9 cellular contexts compared by ENCODE assay signal in genomic region chr19:31350033-31350692, GRCh38. TPM values are rescaled to one million over a fixed set of nuclear protein-coding genes. Genes with fewer than 3 reads are reported as not detected.
DNase-seq lines count a peak whose midpoint lies in the region; ATAC-seq, FAIRE-seq and TF ChIP-seq lines count a peak whose summit lies in the region.
"Had no signal": no experiment of that assay in that cellular context is flagged by ENCODE, and none has a peak within 500 bp of the region (broad histone marks: within the 10 kb centered on the region; RNA-seq: fewer than 3 reads in every experiment).

No MANE protein-coding gene starts in this region.

- H3K27me3 Mint-ChIP-seq in T-helper 1 cell treated with Interleukin-12 subunit alpha and Interleukin-12 subunit beta and Interleukin-4 antibody, amounts not matched to agents 30 μg/mL and 1 μg/mL, for 36 hours (ENCODE audit: low read depth): peaks cover 74% of the 10 kb centered on the region

- peaks cover 5% of the 10 kb centered on the region for H3K36me3 Mint-ChIP-seq in T-helper 1 cell treated with Interleukin-12 subunit alpha and Interleukin-12 subunit beta and Interleukin-4 antibody, amounts not matched to agents 30 μg/mL and 1 μg/mL, for 36 hours (ENCODE audit: low read depth)

- TF ChIP-seq POLR2A in GM12891 (IDR thresholded peaks at IDR 0.05; ENCODE audit: low read depth, low read length): no peak

- no peaks in the 10 kb centered on the region for H3K9me3 Mint-ChIP-seq in T-helper 1 cell treated with Interleukin-12 subunit alpha and Interleukin-12 subunit beta and Interleukin-4 antibody, amounts not matched to agents 30 μg/mL and 1 μg/mL, for 36 hours
- H3K9me3 Mint-ChIP-seq: CD8-positive, alpha-beta memory T cell had no signal

- peak overlapping the region; percentile 87 for H3K27ac ChIP-seq in thoracic aorta

- no peak for TF ChIP-seq CTCF in kidney epithelial cell (IDR thresholded peaks at IDR 0.05; ENCODE audit: insufficient read depth, low read length, poor library complexity, severe bottlenecking)
- no peak for TF ChIP-seq CTCF in thoracic aorta (IDR thresholded peaks at IDR 0.05)

- peak overlapping the region; percentile 28 for H3K4me3 Mint-ChIP-seq in T-helper 1 cell treated with Interleukin-12 subunit alpha and Interleukin-12 subunit beta and Interleukin-4 antibody, amounts not matched to agents 30 μg/mL and 1 μg/mL, for 36 hours

- H3K4me1 ChIP-seq in thoracic aorta (ENCODE audit: control insufficient read depth in 1 of 2, low read depth in 2 of 2): peaks cover 9 to 47% of the 10 kb centered on the region in 2 donors

- no peak for ATAC-seq in thoracic aorta (ENCODE audit: insufficient number of reproducible peaks, low FRiP score, low read depth)

- no peak overlapping the region for H3K27ac Mint-ChIP-seq in T-helper 1 cell treated with Interleukin-12 subunit alpha and Interleukin-12 subunit beta and Interleukin-4 antibody, amounts not matched to agents 30 μg/mL and 1 μg/mL, for 36 hours

- H3K4me3 ChIP-seq in kidney epithelial cell (ENCODE audit: low read depth, low read length): peak overlapping the region; percentile 65
- peak overlapping the region; percentile 99 for H3K4me3 ChIP-seq in thoracic aorta

- H3K36me3 ChIP-seq in kidney epithelial cell (ENCODE audit: control insufficient read depth, insufficient read depth, low read length) (no peaks in the 10 kb centered on the region), thoracic aorta (no peaks in the 10 kb centered on the region)

- FAIRE-seq in GM12891 (lab: Jason Lieb, UNC): no peak

- H3K4me1 Mint-ChIP-seq in T-helper 1 cell treated with Interleukin-12 subunit alpha and Interleukin-12 subunit beta and Interleukin-4 antibody, amounts not matched to agents 30 μg/mL and 1 μg/mL, for 36 hours (ENCODE audit: low read depth): peaks cover 15% of the 10 kb centered on the region

- peaks cover 45% of the 10 kb centered on the region for H3K27me3 ChIP-seq in kidney epithelial cell (ENCODE audit: control insufficient read depth, insufficient read depth, low read length)
- H3K27me3 ChIP-seq in thoracic aorta (replicated peaks; ENCODE audit: insufficient read depth): peaks cover 3% of the 10 kb centered on the region

- H3K9me3 ChIP-seq in thoracic aorta: no peaks in the 10 kb centered on the region

- no peak for DNase-seq in T-helper 1 cell
- peak; percentile 43 for DNase-seq in astrocyte of the hippocampus (ENCODE audit: low read depth, low spot score)
- no peak for DNase-seq in kidney epithelial cell (ENCODE audit: low read depth)
- DNase-seq in thoracic aorta (ENCODE audit: low spot score): no peak
- no peak for DNase-seq in GM12891 (ENCODE audit: insufficient read length, low spot score)
- no peak for DNase-seq in cerebellar cortex (ENCODE audit: low spot score)
- DNase-seq in COLO668 (lab: John Stamatoyannopoulos, UW; ENCODE audit: unreplicated experiment): no peak

TF ChIP-seq in GM12891, 5 proteins besides CTCF, POLR2A, EP300 and RAD21:
- TF ChIP-seq POU2F2 (IDR thresholded peaks at IDR 0.05; ENCODE audit: low read depth, low read length): no peak
- TF ChIP-seq POLR2AphosphoS5 (IDR thresholded peaks at IDR 0.05; ENCODE audit: low read depth, low read length): no peak
- no peak for TF ChIP-seq SPI1 (IDR thresholded peaks at IDR 0.05; ENCODE audit: low read depth, low read length)
- no peak for TF ChIP-seq TAF1 (IDR thresholded peaks at IDR 0.05; ENCODE audit: low read depth, low read length)
- no peak for TF ChIP-seq PAX5 (IDR thresholded peaks at IDR 0.05; ENCODE audit: insufficient read depth, low read length, severe bottlenecking)

RNA-seq across cellular contexts. Expression of gene TSHZ3, which starts 0.9 kb away (rescaled TPM):
- 1.8 and 2.4 TPM in 2 replicates for total RNA-seq in kidney epithelial cell
- total RNA-seq in thoracic aorta: 10 to 100 TPM in 1 of 2 donors, 1 to 10 TPM in 1; 9.3 to 10.2 TPM
- not detected for polyA plus RNA-seq in GM12891 (2012; ENCODE audit: low read depth, missing spikeins)
